In the genomic region with DNA sequence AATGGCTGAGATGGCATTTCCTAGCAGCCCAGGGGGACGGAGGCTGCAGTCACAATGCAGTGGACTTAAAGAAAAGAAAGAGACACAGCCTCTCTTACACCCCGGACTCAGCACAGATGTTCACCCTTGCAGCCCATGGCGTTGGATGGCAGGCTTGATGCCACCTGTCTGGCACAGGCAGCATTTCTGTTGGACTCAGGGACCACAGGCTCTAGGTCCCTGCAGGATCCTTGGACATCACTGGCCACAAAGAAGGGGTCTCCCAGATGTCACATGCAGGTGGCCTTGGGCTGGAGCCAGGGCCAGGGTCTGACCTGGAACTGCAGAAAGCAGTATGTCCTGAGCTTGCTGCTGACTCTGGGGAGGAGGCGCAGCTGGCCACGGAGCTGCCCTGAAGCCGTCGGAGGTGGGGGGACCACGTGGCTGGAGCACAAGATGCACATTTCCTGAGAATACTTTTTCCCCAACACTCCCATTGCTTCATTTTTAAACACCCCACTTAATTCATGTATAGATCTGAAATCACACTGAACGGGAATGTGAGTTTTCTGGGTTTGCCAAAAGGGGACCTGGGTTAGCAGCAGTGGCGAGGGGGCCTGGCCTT, we compare ENCODE assay signal across 1 cellular context.
TF ChIP-seq lines count a peak whose summit lies in the region.

No MANE protein-coding gene starts in this region.

TF ChIP-seq in HepG2, 621 proteins besides CTCF, POLR2A, EP300 and RAD21 (continued from another document):
- TF ChIP-seq, protein P1, sequence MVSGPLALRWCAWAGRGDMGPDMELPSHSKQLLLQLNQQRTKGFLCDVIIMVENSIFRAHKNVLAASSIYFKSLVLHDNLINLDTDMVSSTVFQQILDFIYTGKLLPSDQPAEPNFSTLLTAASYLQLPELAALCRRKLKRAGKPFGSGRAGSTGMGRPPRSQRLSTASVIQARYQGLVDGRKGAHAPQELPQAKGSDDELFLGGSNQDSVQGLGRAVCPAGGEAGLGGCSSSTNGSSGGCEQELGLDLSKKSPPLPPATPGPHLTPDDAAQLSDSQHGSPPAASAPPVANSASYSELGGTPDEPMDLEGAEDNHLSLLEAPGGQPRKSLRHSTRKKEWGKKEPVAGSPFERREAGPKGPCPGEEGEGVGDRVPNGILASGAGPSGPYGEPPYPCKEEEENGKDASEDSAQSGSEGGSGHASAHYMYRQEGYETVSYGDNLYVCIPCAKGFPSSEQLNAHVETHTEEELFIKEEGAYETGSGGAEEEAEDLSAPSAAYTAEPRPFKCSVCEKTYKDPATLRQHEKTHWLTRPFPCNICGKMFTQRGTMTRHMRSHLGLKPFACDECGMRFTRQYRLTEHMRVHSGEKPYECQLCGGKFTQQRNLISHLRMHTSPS (CRISPR knock-in tag; IDR thresholded peaks at IDR 0.05; ENCODE audit: low read depth) = no peak
- TF ChIP-seq ZNF792 (CRISPR knock-in tag; IDR thresholded peaks at IDR 0.05) = no peak
- TF ChIP-seq SP4 (CRISPR knock-in tag; IDR thresholded peaks at IDR 0.05) = no peak
- TF ChIP-seq, protein P2, sequence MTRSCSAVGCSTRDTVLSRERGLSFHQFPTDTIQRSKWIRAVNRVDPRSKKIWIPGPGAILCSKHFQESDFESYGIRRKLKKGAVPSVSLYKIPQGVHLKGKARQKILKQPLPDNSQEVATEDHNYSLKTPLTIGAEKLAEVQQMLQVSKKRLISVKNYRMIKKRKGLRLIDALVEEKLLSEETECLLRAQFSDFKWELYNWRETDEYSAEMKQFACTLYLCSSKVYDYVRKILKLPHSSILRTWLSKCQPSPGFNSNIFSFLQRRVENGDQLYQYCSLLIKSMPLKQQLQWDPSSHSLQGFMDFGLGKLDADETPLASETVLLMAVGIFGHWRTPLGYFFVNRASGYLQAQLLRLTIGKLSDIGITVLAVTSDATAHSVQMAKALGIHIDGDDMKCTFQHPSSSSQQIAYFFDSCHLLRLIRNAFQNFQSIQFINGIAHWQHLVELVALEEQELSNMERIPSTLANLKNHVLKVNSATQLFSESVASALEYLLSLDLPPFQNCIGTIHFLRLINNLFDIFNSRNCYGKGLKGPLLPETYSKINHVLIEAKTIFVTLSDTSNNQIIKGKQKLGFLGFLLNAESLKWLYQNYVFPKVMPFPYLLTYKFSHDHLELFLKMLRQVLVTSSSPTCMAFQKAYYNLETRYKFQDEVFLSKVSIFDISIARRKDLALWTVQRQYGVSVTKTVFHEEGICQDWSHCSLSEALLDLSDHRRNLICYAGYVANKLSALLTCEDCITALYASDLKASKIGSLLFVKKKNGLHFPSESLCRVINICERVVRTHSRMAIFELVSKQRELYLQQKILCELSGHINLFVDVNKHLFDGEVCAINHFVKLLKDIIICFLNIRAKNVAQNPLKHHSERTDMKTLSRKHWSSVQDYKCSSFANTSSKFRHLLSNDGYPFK (CRISPR knock-in tag; IDR thresholded peaks at IDR 0.05; ENCODE audit: borderline replicate concordance) = no peak
- TF ChIP-seq RFX5 (IDR thresholded peaks at IDR 0.05; ENCODE audit: low read depth, low read length) = no peak
- no peak for TF ChIP-seq NR2F1 (CRISPR knock-in tag; IDR thresholded peaks at IDR 0.05)
- TF ChIP-seq ZNF777 (CRISPR knock-in tag; IDR thresholded peaks at IDR 0.05) = no peak
- TF ChIP-seq, protein P3, sequence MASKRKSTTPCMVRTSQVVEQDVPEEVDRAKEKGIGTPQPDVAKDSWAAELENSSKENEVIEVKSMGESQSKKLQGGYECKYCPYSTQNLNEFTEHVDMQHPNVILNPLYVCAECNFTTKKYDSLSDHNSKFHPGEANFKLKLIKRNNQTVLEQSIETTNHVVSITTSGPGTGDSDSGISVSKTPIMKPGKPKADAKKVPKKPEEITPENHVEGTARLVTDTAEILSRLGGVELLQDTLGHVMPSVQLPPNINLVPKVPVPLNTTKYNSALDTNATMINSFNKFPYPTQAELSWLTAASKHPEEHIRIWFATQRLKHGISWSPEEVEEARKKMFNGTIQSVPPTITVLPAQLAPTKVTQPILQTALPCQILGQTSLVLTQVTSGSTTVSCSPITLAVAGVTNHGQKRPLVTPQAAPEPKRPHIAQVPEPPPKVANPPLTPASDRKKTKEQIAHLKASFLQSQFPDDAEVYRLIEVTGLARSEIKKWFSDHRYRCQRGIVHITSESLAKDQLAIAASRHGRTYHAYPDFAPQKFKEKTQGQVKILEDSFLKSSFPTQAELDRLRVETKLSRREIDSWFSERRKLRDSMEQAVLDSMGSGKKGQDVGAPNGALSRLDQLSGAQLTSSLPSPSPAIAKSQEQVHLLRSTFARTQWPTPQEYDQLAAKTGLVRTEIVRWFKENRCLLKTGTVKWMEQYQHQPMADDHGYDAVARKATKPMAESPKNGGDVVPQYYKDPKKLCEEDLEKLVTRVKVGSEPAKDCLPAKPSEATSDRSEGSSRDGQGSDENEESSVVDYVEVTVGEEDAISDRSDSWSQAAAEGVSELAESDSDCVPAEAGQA (IDR thresholded peaks at IDR 0.05; ENCODE audit: low read depth) = no peak
- TF ChIP-seq, protein P3 (CRISPR knock-in tag; IDR thresholded peaks at IDR 0.05; ENCODE audit: borderline replicate concordance) = no peak
- no peak for TF ChIP-seq ELF1 (CRISPR knock-in tag; IDR thresholded peaks at IDR 0.05)
- TF ChIP-seq HES4 (CRISPR knock-in tag; IDR thresholded peaks at IDR 0.05; ENCODE audit: borderline replicate concordance) = peak; percentile 26; the same call in 1 of the 2 replicates
- TF ChIP-seq, protein P4, sequence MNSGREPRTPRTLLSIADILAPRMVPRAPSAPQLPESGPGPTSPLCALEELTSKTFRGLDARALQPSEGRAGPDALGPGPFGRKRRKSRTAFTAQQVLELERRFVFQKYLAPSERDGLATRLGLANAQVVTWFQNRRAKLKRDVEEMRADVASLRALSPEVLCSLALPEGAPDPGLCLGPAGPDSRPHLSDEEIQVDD (CRISPR knock-in tag; IDR thresholded peaks at IDR 0.05; ENCODE audit: borderline replicate concordance) = 0 out of 2 replicates have a peak, but pooled peaks have one; percentile 33
- no peak for TF ChIP-seq ESRRA (CRISPR knock-in tag; IDR thresholded peaks at IDR 0.05; ENCODE audit: low read depth)
- TF ChIP-seq, protein P5, sequence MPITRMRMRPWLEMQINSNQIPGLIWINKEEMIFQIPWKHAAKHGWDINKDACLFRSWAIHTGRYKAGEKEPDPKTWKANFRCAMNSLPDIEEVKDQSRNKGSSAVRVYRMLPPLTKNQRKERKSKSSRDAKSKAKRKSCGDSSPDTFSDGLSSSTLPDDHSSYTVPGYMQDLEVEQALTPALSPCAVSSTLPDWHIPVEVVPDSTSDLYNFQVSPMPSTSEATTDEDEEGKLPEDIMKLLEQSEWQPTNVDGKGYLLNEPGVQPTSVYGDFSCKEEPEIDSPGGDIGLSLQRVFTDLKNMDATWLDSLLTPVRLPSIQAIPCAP (CRISPR knock-in tag; IDR thresholded peaks at IDR 0.05; ENCODE audit: low read depth) = no peak
- TF ChIP-seq, protein P6, sequence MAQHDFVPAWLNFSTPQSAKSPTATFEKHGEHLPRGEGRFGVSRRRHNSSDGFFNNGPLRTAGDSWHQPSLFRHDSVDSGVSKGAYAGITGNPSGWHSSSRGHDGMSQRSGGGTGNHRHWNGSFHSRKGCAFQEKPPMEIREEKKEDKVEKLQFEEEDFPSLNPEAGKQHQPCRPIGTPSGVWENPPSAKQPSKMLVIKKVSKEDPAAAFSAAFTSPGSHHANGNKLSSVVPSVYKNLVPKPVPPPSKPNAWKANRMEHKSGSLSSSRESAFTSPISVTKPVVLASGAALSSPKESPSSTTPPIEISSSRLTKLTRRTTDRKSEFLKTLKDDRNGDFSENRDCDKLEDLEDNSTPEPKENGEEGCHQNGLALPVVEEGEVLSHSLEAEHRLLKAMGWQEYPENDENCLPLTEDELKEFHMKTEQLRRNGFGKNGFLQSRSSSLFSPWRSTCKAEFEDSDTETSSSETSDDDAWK (CRISPR knock-in tag; IDR thresholded peaks at IDR 0.05) = no peak
- TF ChIP-seq CAMTA2 (CRISPR knock-in tag; IDR thresholded peaks at IDR 0.05; ENCODE audit: borderline replicate concordance) = 0 out of 2 replicates have a peak, but pooled peaks have one; percentile 57
- TF ChIP-seq ZNF614 (CRISPR knock-in tag; IDR thresholded peaks at IDR 0.05; ENCODE audit: borderline replicate concordance) = no peak
- TF ChIP-seq ZEB1 (IDR thresholded peaks at IDR 0.05; ENCODE audit: insufficient replicate concordance, low read depth) = no peak
TF ChIP-seq in HepG2: peak in this region for 4.
